Comparison of ENCODE assay signal across 8 cellular contexts in the genomic region with DNA sequence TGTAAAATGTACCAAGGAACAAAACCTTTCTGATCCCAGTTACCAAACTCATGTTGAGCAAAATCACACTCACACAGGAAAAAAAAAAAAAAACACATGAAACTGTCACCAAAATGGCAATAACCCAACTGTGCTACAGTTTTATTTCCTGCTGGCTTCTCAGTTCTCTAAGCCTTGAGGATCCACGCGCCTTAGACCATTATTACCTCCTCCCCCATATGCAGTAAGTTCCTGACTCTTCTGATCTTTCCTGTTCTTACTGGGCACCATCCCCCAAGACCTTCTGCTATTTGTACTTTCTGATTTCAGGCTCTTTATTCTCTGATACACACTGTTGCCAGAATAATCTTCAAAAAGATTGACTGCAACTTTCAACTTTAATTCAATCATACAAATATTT.
DNase-seq lines count a peak whose midpoint lies in the region; ATAC-seq and TF ChIP-seq lines count a peak whose summit lies in the region.

No MANE protein-coding gene starts in this region.

- WGBS in hepatocyte (ENCODE audit: low lambda C conversion rate, missing lambda C conversion rate), result 64% methylated on average over 2 of the region's 2 CpGs
- WGBS in thymus, result 42% methylated on average over 2 of the region's 2 CpGs

- H3K4me2 ChIP-seq in hepatocyte, result peak overlapping the region; percentile 34

- H3K36me3 Mint-ChIP-seq in T-helper 2 cell treated with Interferon-gamma antibody and Interleukin-4, amounts not matched to agents 5 μg/mL and 100 μg/mL, for 36 hours (ENCODE audit: low read depth), result peaks cover 30% of the 10 kb centered on the region

- no peak overlapping the region for H2AFZ ChIP-seq in hepatocyte

- no peaks in the 10 kb centered on the region for H3K9me3 ChIP-seq in hepatocyte (ENCODE audit: low read depth)
- H3K9me3 ChIP-seq in thymus (ENCODE audit: control insufficient read depth), result no peaks in the 10 kb centered on the region

- H3K79me2 ChIP-seq in hepatocyte, result peaks cover 80% of the 10 kb centered on the region

- H3K4me1 ChIP-seq in hepatocyte (ENCODE audit: insufficient read depth) (peaks cover 23% of the 10 kb centered on the region), thymus (ENCODE audit: control insufficient read depth, insufficient read depth, low read length) (peaks cover 21% of the 10 kb centered on the region)

- TF ChIP-seq CTCF in GM12864 (IDR thresholded peaks at IDR 0.05; ENCODE audit: low read depth, low read length, missing control alignments) (no peak), hepatocyte (IDR thresholded peaks at IDR 0.05; ENCODE audit: poor library complexity) (no peak)

- peaks cover 4% of the 10 kb centered on the region for H3K9me3 Mint-ChIP-seq in T-helper 2 cell treated with Interferon-gamma antibody and Interleukin-4, amounts not matched to agents 5 μg/mL and 100 μg/mL, for 36 hours

- peaks cover 54% of the 10 kb centered on the region for H3K4me1 Mint-ChIP-seq in T-helper 2 cell treated with Interferon-gamma antibody and Interleukin-4, amounts not matched to agents 5 μg/mL and 100 μg/mL, for 36 hours (ENCODE audit: low read depth)

- H3K27ac Mint-ChIP-seq in T-helper 2 cell treated with Interferon-gamma antibody and Interleukin-4, amounts not matched to agents 5 μg/mL and 100 μg/mL, for 36 hours, result peak overlapping the region; percentile 33

- DNase-seq in GM12864 (ENCODE audit: low read depth) (peak; percentile 77), hepatocyte (ENCODE audit: low spot score) (no peak), mesenteric fat pad (ENCODE audit: low spot score) (no peak), NCI-H446 treated with DMSO at 0.1 percent for 48 hours (lab: John Stamatoyannopoulos, UW) (no peak)
- no peak for DNase-seq in T-helper 2 cell treated with Interferon-gamma antibody and Interleukin-4, amounts not matched to agents 5 μg/mL and 100 μg/mL, for 36 hours (ENCODE audit: low spot score)
- DNase-seq in stimulated activated CD4-positive, alpha-beta T cell treated with anti-CD3 and anti-CD28 coated beads, Interleukin-2, amount 100 ng/mL, for 24 hours, result no peak

- H4K20me1 ChIP-seq in hepatocyte (ENCODE audit: insufficient read depth, poor library complexity, severe bottlenecking), result peaks cover 29% of the 10 kb centered on the region

- peak overlapping the region; percentile 3 for H3K4me3 Mint-ChIP-seq in T-helper 2 cell treated with Interferon-gamma antibody and Interleukin-4, amounts not matched to agents 5 μg/mL and 100 μg/mL, for 36 hours

- H3K27ac ChIP-seq in hepatocyte (peak overlapping the region; percentile 75), thymus (ENCODE audit: low read depth) (peak overlapping the region; percentile 49)

- no peak overlapping the region for H3K4me3 ChIP-seq in GM12864 (ENCODE audit: low read depth, low read length)
- no peak overlapping the region for H3K4me3 ChIP-seq in hepatocyte
- H3K4me3 ChIP-seq in thymus (ENCODE audit: low read length), result no peak overlapping the region

- no peaks in the 10 kb centered on the region for H3K27me3 Mint-ChIP-seq in T-helper 2 cell treated with Interferon-gamma antibody and Interleukin-4, amounts not matched to agents 5 μg/mL and 100 μg/mL, for 36 hours (ENCODE audit: low read depth)

- H3K27me3 ChIP-seq in hepatocyte (no peaks in the 10 kb centered on the region), thymus (ENCODE audit: control insufficient read depth, insufficient read depth) (no peaks in the 10 kb centered on the region)

- no peaks in the 10 kb centered on the region for H3K9me2 ChIP-seq in hepatocyte (replicated peaks; ENCODE audit: insufficient read depth)

- peak; percentile 64 for ATAC-seq in HG02610 (IDR thresholded peaks at IDR 0.05; ENCODE audit: unreplicated experiment)

- H3K36me3 ChIP-seq in hepatocyte (replicated peaks; ENCODE audit: insufficient read depth, low read depth) (no peaks in the 10 kb centered on the region), thymus (ENCODE audit: control insufficient read depth, insufficient read depth) (peaks cover 5% of the 10 kb centered on the region)
